Comparison of ENCODE assay signal across 8 cellular contexts in the genomic region with DNA sequence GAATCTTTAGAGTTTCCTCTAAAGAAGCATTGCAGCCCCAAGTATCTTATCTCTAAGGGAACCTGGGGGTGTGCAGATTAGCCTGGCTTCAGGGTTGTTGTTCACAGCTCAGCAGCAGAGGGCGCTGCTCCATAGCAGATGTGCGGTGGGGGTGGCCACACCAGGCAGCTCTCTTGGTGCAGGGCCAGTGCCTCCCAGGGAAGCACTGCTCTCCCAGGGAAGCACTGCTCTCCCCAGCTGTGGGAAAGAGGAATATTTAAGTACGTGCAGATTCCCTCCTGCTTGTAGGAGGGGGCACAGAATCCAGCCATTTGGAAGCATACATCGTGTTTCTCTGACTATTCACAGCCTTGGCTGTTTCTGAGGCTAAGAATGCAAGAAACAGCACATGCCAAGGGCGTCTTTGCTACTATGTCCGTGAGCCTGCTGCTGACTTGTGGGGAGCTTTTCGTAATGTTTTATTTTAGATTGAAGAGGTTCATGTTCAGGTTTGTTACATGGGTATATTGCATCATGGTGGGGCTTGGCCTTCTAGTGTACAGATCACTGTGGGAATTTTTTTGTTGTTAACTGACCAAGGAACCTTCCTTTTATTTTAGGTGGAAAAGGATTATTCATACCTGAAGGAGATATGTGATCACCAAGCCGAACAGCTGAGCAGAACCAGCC.
DNase-seq lines count a peak whose midpoint lies in the region; ATAC-seq and TF ChIP-seq lines count a peak whose summit lies in the region.

No MANE protein-coding gene starts in this region.

- TF ChIP-seq CTCF in ovary (IDR thresholded peaks at IDR 0.05) (peak; percentile 76 to 89 (median 80)), thoracic aorta (IDR thresholded peaks at IDR 0.05) (peak; percentile 88)

- peaks cover 3% of the 10 kb centered on the region for H3K4me1 ChIP-seq in ovary (ENCODE audit: insufficient read depth)
- H3K4me1 ChIP-seq in thoracic aorta (ENCODE audit: control insufficient read depth in 1 of 2, low read depth in 2 of 2) = peaks cover 10 to 59% of the 10 kb centered on the region in 2 donors

- H3K27me3 ChIP-seq in ovary = no peaks in the 10 kb centered on the region
- no peaks in the 10 kb centered on the region for H3K27me3 ChIP-seq in thoracic aorta (replicated peaks; ENCODE audit: insufficient read depth)

- intact Hi-C loops in ovary (cut with DNase I) = loop anchor here in 2 of 4 donors (5.0 kb wide), 2 partner anchors 90 to 105 kb away; no protein-coding TSS in a partner anchor

- H3K4me3 ChIP-seq in ovary = no peak overlapping the region
- peak overlapping the region; percentile 42 for H3K4me3 ChIP-seq in thoracic aorta

- no peak for TF ChIP-seq EP300 in ovary (IDR thresholded peaks at IDR 0.05)

- DNase-seq in NCI-H2081 (lab: John Stamatoyannopoulos, UW) (peak; percentile 78 to 82), NCI-H2081 treated with DMSO at 0.1 percent for 48 hours (lab: John Stamatoyannopoulos, UW) (no peak), M059J (ENCODE audit: low read depth) (peak; percentile 63), SK-N-DZ (ENCODE audit: low spot score) (peak; percentile 72), germinal center (ENCODE audit: low spot score) (peak; percentile 73), ovary (peak; percentile 88 to 93 (median 89)), thoracic aorta (ENCODE audit: low spot score) (peak; percentile 56)
- DNase-seq in activated naive CD4-positive, alpha-beta T cell (lab: John Stamatoyannopoulos, UW) = peak; percentile 36 to 76 (median 64)

- H3K9me3 ChIP-seq in ovary (no peaks in the 10 kb centered on the region), thoracic aorta (no peaks in the 10 kb centered on the region)

- H3K36me3 ChIP-seq in ovary = no peaks in the 10 kb centered on the region
- peaks cover 3% of the 10 kb centered on the region for H3K36me3 ChIP-seq in thoracic aorta

- H3K27ac ChIP-seq in ovary = no peak overlapping the region
- peak overlapping the region; percentile 62 to 69 for H3K27ac ChIP-seq in thoracic aorta

- no peak for TF ChIP-seq POLR2A in ovary (IDR thresholded peaks at IDR 0.05)

- ATAC-seq in thoracic aorta (ENCODE audit: insufficient number of reproducible peaks, low FRiP score, low read depth) = peak; percentile 44

- WGBS in ovary, 3 donors = 15 to 24% (median 22%) methylated on average over 7 to 8 of the region's 8 CpGs

Comparison
In these comparisons a context has a peak if more than half of its experiments do, and no peak if none do; other contexts are left out.
1. H3K27ac ChIP-seq: peak in thoracic aorta (2 of 2); none in ovary (0 of 2).